In genomic region chr2:239184179-239184578, GRCh38 we compare ENCODE assay signal across 16 cellular contexts.
DNase-seq lines count a peak whose midpoint lies in the region; ATAC-seq and TF ChIP-seq lines count a peak whose summit lies in the region.
"Had no signal": no experiment of that assay in that cellular context is flagged by ENCODE, and none has a peak within 500 bp of the region (broad histone marks: within the 10 kb centered on the region; RNA-seq: fewer than 3 reads in every experiment).

No MANE protein-coding gene starts in this region.

- no peak overlapping the region for H3K27ac Mint-ChIP-seq in glutamatergic neuron (ENCODE audit: unreplicated experiment)
- H3K27ac Mint-ChIP-seq: CD4-positive, alpha-beta T cell had no signal

- no peaks in the 10 kb centered on the region for H3K4me1 Mint-ChIP-seq in activated T-cell treated with anti-CD3 and anti-CD28 coated beads, Interleukin-2, amount 50 U/mL, for 4 hours (ENCODE audit: low read depth)
- peaks cover 13% of the 10 kb centered on the region for H3K4me1 Mint-ChIP-seq in glutamatergic neuron (ENCODE audit: low read depth, unreplicated experiment)

- intact Hi-C loops in sciatic nerve (cut with DNase I): no loop called here

- H3K27ac ChIP-seq in HEK293 (ENCODE audit: extremely low read depth, low read depth, low read length): no peak overlapping the region

- H3K4me3 ChIP-seq in HEK293 (ENCODE audit: low read depth, low read length): no peak overlapping the region

- no peaks in the 10 kb centered on the region for H3K9me3 ChIP-seq in HEK293 (ENCODE audit: control insufficient read depth, insufficient read depth, low read depth, low read length)

- POLR2A ChIA-PET in HEK293 (lab: Yijun Ruan, JAX): no interaction called here

- peaks cover 0 to 13% of the 10 kb centered on the region in 2 experiments; a peak in 1 of 3 replicates for H3K36me3 ChIP-seq in HEK293 (ENCODE audit: control insufficient read depth in 2 of 2, insufficient read depth in 1 of 2, low read length in 2 of 2)

- ATAC-seq in activated T-cell treated with anti-CD3 and anti-CD28 coated beads, Interleukin-2, amount 50 U/mL, for 4 hours: no peak
- ATAC-seq in sciatic nerve: no peak
- no peak for ATAC-seq in GM21529 (IDR thresholded peaks at IDR 0.05; ENCODE audit: unreplicated experiment)
- ATAC-seq: PC-3 had no signal

- H3K36me3 Mint-ChIP-seq in activated T-cell treated with anti-CD3 and anti-CD28 coated beads, Interleukin-2, amount 50 U/mL, for 4 hours (ENCODE audit: insufficient read depth): peaks cover 42% of the 10 kb centered on the region
- H3K36me3 Mint-ChIP-seq in glutamatergic neuron (ENCODE audit: unreplicated experiment): no peaks in the 10 kb centered on the region

- H3K9me3 Mint-ChIP-seq in activated T-cell treated with anti-CD3 and anti-CD28 coated beads, Interleukin-2, amount 50 U/mL, for 4 hours: no peaks in the 10 kb centered on the region
- H3K9me3 Mint-ChIP-seq in glutamatergic neuron (ENCODE audit: unreplicated experiment): peaks cover 6% of the 10 kb centered on the region
- H3K9me3 Mint-ChIP-seq: CD4-positive, alpha-beta T cell had no signal

- CTCF ChIA-PET in HEK293 (lab: Yijun Ruan, JAX): no interaction called here

- H3K27me3 Mint-ChIP-seq in activated T-cell treated with anti-CD3 and anti-CD28 coated beads, Interleukin-2, amount 50 U/mL, for 4 hours (ENCODE audit: low read depth): no peaks in the 10 kb centered on the region
- peaks cover 13% of the 10 kb centered on the region for H3K27me3 Mint-ChIP-seq in glutamatergic neuron (ENCODE audit: unreplicated experiment)
- H3K27me3 Mint-ChIP-seq: CD4-positive, alpha-beta T cell had no signal

- H3K4me3 Mint-ChIP-seq in activated T-cell treated with anti-CD3 and anti-CD28 coated beads, Interleukin-2, amount 50 U/mL, for 4 hours: no peak overlapping the region
- no peak overlapping the region for H3K4me3 Mint-ChIP-seq in glutamatergic neuron (ENCODE audit: unreplicated experiment)
- H3K4me3 Mint-ChIP-seq: CD4-positive, alpha-beta T cell had no signal

- H3K4me1 ChIP-seq in HEK293 (ENCODE audit: control insufficient read depth, insufficient read depth, low read length): no peaks in the 10 kb centered on the region
- H3K4me1 ChIP-seq: BE2C had no signal

- TF ChIP-seq CTCF in HEK293 (tag by site-specific recombination; IDR thresholded peaks at IDR 0.05) (no peak), glutamatergic neuron (IDR thresholded peaks at IDR 0.05; ENCODE audit: partially characterized antibody, unreplicated experiment) (no peak)

- peak; percentile 15 for DNase-seq in activated T-cell treated with anti-CD3 and anti-CD28 coated beads, Interleukin-2, amount 50 U/mL, for 1 hour
- no peak for DNase-seq in activated T-cell treated with anti-CD3 and anti-CD28 coated beads, Interleukin-2, amount 50 U/mL, for 4 hours
- DNase-seq in glutamatergic neuron (peak; percentile 11), sciatic nerve (ENCODE audit: low spot score) (peak; percentile 50), SHP77 treated with DMSO at 0.1 percent for 48 hours (lab: John Stamatoyannopoulos, UW) (no peak), cerebellum (ENCODE audit: low spot score) (no peak)
- DNase-seq: 8988T, BE2C, EL, NCI-H1092, NCI-H510A treated with DMSO at 0.1 percent for 48 hours, NCI-H82, PC-3 had no signal

TF ChIP-seq in HEK293, 187 proteins besides CTCF, POLR2A, EP300 and RAD21:
- TF ChIP-seq HOXC10 (CRISPR knock-in tag; IDR thresholded peaks at IDR 0.05): no peak
- peak; percentile 67 for TF ChIP-seq GLIS1 (tag by site-specific recombination; IDR thresholded peaks at IDR 0.05)
- no peak for TF ChIP-seq ZSCAN4 (tag by site-specific recombination; IDR thresholded peaks at IDR 0.05)

Comparison
In these comparisons a context has a peak if more than half of its experiments do, and no peak if none do; other contexts are left out.
1. DNase-seq: peak in activated T-cell treated with anti-CD3 and anti-CD28 coated beads, Interleukin-2, amount 50 U/mL, for 1 hour (single experiment), glutamatergic neuron (single experiment) and sciatic nerve (single experiment); none in activated T-cell treated with anti-CD3 and anti-CD28 coated beads, Interleukin-2, amount 50 U/mL, for 4 hours (single experiment), SHP77 treated with DMSO at 0.1 percent for 48 hours (single experiment) and cerebellum (single experiment).